ENCODE assay signal across 14 cellular contexts in genomic region chr19:35328851-35329285, GRCh38. TPM values are rescaled to one million over a fixed set of nuclear protein-coding genes. Genes with fewer than 3 reads are reported as not detected.
DNase-seq lines count a peak whose midpoint lies in the region; TF ChIP-seq lines count a peak whose summit lies in the region.
"Had no signal": no experiment of that assay in that cellular context is flagged by ENCODE, and none has a peak within 500 bp of the region (broad histone marks: within the 10 kb centered on the region; RNA-seq: fewer than 3 reads in every experiment).

Gene CD22 (plus strand): TSS chr19:35329187. CDS start chr19:35332041, 2,854 bp downstream.

- DNase-seq in activated CD4-positive, alpha-beta T cell treated with anti-CD3 and anti-CD28 coated beads, Interleukin-2, amount 10 ng/mL, durations not matched to agents 24 days and 14 days: no peak
- DNase-seq in activated CD4-positive, alpha-beta T cell treated with anti-CD3 and anti-CD28 coated beads for 48 hours: no peak
- DNase-seq in activated naive CD8-positive, alpha-beta T cell treated with anti-CD3 and anti-CD28 coated beads for 36 hours: no peak
- DNase-seq in testis: no peak
- no peak for DNase-seq in esophagus muscularis mucosa (ENCODE audit: extremely low spot score)
- DNase-seq in activated CD4-positive, CD25-positive, alpha-beta regulatory T cell treated with anti-CD3 and anti-CD28 coated beads, Interleukin-2, amount 50 U/mL, for 72 hours: no peak
- no peak for DNase-seq in NCI-H345 (lab: John Stamatoyannopoulos, UW)
- DNase-seq: activated CD4-positive, alpha-beta T cell treated with anti-CD3 and anti-CD28 coated beads for 4 hours; aorta; tibial artery had no signal

- H2AFZ ChIP-seq in Loucy (ENCODE audit: low read length): peak within 1 kb of the TSS; percentile 46

- H3F3A ChIP-seq in Loucy (ENCODE audit: low read depth): peaks cover 6% of the 10 kb centered on the region; the same call in 1 of the 2 replicates

- H3K27ac Mint-ChIP-seq in activated CD4-positive, alpha-beta T cell treated with anti-CD3 and anti-CD28 coated beads, Interleukin-2, amount 10 ng/mL, durations not matched to agents 24 days and 14 days: peak within 1 kb of the TSS; percentile 31
- H3K27ac Mint-ChIP-seq in activated naive CD8-positive, alpha-beta T cell treated with anti-CD3 and anti-CD28 coated beads for 36 hours: peak within 1 kb of the TSS; percentile 36

- H3K4me1 ChIP-seq in Loucy (ENCODE audit: insufficient read depth, low read length, poor library complexity, severe bottlenecking) (peaks cover 19% of the 10 kb centered on the region), testis (no peaks in the 10 kb centered on the region), esophagus muscularis mucosa (no peaks in the 10 kb centered on the region)
- H3K4me1 ChIP-seq: tibial artery had no signal

- H3K27ac ChIP-seq in testis (no peak within 1 kb of the TSS), esophagus muscularis mucosa (replicated peaks in 1 of 4) (no peak within 1 kb of the TSS)
- H3K27ac ChIP-seq: epithelial cell of prostate, tibial artery had no signal

- H3K4me3 Mint-ChIP-seq in activated CD4-positive, alpha-beta T cell treated with anti-CD3 and anti-CD28 coated beads, Interleukin-2, amount 10 ng/mL, durations not matched to agents 24 days and 14 days: peak within 1 kb of the TSS; percentile 29
- peak within 1 kb of the TSS; percentile 30 for H3K4me3 Mint-ChIP-seq in activated naive CD8-positive, alpha-beta T cell treated with anti-CD3 and anti-CD28 coated beads for 36 hours

- H3K4me3 ChIP-seq in Loucy (ENCODE audit: low read length, poor library complexity, severe bottlenecking): no peak within 1 kb of the TSS
- no peak within 1 kb of the TSS for H3K4me3 ChIP-seq in testis
- no peak within 1 kb of the TSS for H3K4me3 ChIP-seq in esophagus muscularis mucosa
- H3K4me3 ChIP-seq: tibial artery had no signal

- no peaks in the 10 kb centered on the region for H4K20me1 ChIP-seq in Loucy (ENCODE audit: insufficient read depth, low read length, poor library complexity, severe bottlenecking)

- H3K9me3 ChIP-seq in Loucy (ENCODE audit: insufficient read depth, low read depth, low read length): no peaks in the 10 kb centered on the region
- no peaks in the 10 kb centered on the region for H3K9me3 ChIP-seq in testis
- H3K9me3 ChIP-seq in esophagus muscularis mucosa: no peaks in the 10 kb centered on the region
- H3K9me3 ChIP-seq: tibial artery had no signal

- H3K9me2 ChIP-seq in Loucy (replicated peaks; ENCODE audit: low read depth, low read length): no peaks in the 10 kb centered on the region

- no peak within 1 kb of the TSS for H3K9ac ChIP-seq in Loucy (ENCODE audit: low read depth, low read length, poor library complexity, severe bottlenecking)

- H3K9me3 Mint-ChIP-seq in activated CD4-positive, alpha-beta T cell treated with anti-CD3 and anti-CD28 coated beads, Interleukin-2, amount 10 ng/mL, durations not matched to agents 24 days and 14 days: no peaks in the 10 kb centered on the region
- no peaks in the 10 kb centered on the region for H3K9me3 Mint-ChIP-seq in activated naive CD8-positive, alpha-beta T cell treated with anti-CD3 and anti-CD28 coated beads for 36 hours

- H3K79me2 ChIP-seq in Loucy (ENCODE audit: insufficient read depth, low read length): no peaks in the 10 kb centered on the region

- H3K36me3 Mint-ChIP-seq in activated CD4-positive, alpha-beta T cell treated with anti-CD3 and anti-CD28 coated beads, Interleukin-2, amount 10 ng/mL, durations not matched to agents 24 days and 14 days (ENCODE audit: low read depth): no peaks in the 10 kb centered on the region
- no peaks in the 10 kb centered on the region for H3K36me3 Mint-ChIP-seq in activated naive CD8-positive, alpha-beta T cell treated with anti-CD3 and anti-CD28 coated beads for 36 hours

- WGBS in testis, 2 donors: 84 to 90% methylated on average over 12 of the region's 12 CpGs
- WGBS in esophagus muscularis mucosa: 83% methylated on average over 12 of the region's 12 CpGs

- no peak for TF ChIP-seq CTCF in Loucy (conservative IDR thresholded peaks at IDR 0.05; ENCODE audit: low read length)
- TF ChIP-seq CTCF in testis (IDR thresholded peaks at IDR 0.05): no peak
- TF ChIP-seq CTCF in esophagus muscularis mucosa (IDR thresholded peaks at IDR 0.05): no peak

- intact Hi-C loops in activated CD4-positive, alpha-beta T cell treated with anti-CD3 and anti-CD28 coated beads, Interleukin-2, amount 10 ng/mL, durations not matched to agents 24 days and 14 days (cut with micrococcal nuclease): no loop called here
- intact Hi-C loops in testis (cut with DNase I; ENCODE audit: low total_unique reads) (no loop called here), esophagus muscularis mucosa (cut with DNase I) (no loop called here)

- no peaks in the 10 kb centered on the region for H3K27me3 ChIP-seq in Loucy (ENCODE audit: insufficient read depth, low read length, poor library complexity, severe bottlenecking)
- H3K27me3 ChIP-seq in testis: no peaks in the 10 kb centered on the region
- H3K27me3 ChIP-seq in esophagus muscularis mucosa: peaks cover 0 to 60% (median 0%) of the 10 kb centered on the region in 4 donors

- TF ChIP-seq EP300 in esophagus muscularis mucosa (IDR thresholded peaks at IDR 0.05): no peak

- no peak for TF ChIP-seq POLR2A in testis (IDR thresholded peaks at IDR 0.05)
- no peak for TF ChIP-seq POLR2A in esophagus muscularis mucosa (IDR thresholded peaks at IDR 0.05; ENCODE audit: low read depth)

- H3K27me3 Mint-ChIP-seq in activated CD4-positive, alpha-beta T cell treated with anti-CD3 and anti-CD28 coated beads, Interleukin-2, amount 10 ng/mL, durations not matched to agents 24 days and 14 days: peaks cover 10% of the 10 kb centered on the region
- H3K27me3 Mint-ChIP-seq in activated naive CD8-positive, alpha-beta T cell treated with anti-CD3 and anti-CD28 coated beads for 36 hours: peaks cover 9% of the 10 kb centered on the region

- peak within 1 kb of the TSS; percentile 4 for H3K4me2 ChIP-seq in Loucy (ENCODE audit: low read depth, low read length, poor library complexity, severe bottlenecking)

- H3K4me1 Mint-ChIP-seq in activated CD4-positive, alpha-beta T cell treated with anti-CD3 and anti-CD28 coated beads, Interleukin-2, amount 10 ng/mL, durations not matched to agents 24 days and 14 days: peaks cover 23% of the 10 kb centered on the region
- peaks cover 17% of the 10 kb centered on the region for H3K4me1 Mint-ChIP-seq in activated naive CD8-positive, alpha-beta T cell treated with anti-CD3 and anti-CD28 coated beads for 36 hours

- H3K36me3 ChIP-seq in Loucy (ENCODE audit: insufficient read depth, low read length) (no peaks in the 10 kb centered on the region), testis (ENCODE audit: low read depth, missing control alignments) (no peaks in the 10 kb centered on the region), esophagus muscularis mucosa (no peaks in the 10 kb centered on the region)
- H3K36me3 ChIP-seq: tibial artery had no signal

RNA-seq across cellular contexts. Expression of gene CD22, which starts in this region (rescaled TPM):
- 3.4 and 4.1 TPM in 2 replicates for total RNA-seq in activated CD4-positive, alpha-beta T cell treated with anti-CD3 and anti-CD28 coated beads, Interleukin-2, amount 10 ng/mL, durations not matched to agents 24 days and 14 days
- total RNA-seq in activated naive CD8-positive, alpha-beta T cell treated with anti-CD3 and anti-CD28 coated beads for 36 hours: 1 to 10 TPM; 3.0 to 3.2 TPM
- total RNA-seq in testis (10 to 100 TPM; 15.0 TPM), esophagus muscularis mucosa (10 to 100 TPM in 1 of 4 donors, 1 to 10 TPM in 3; 2.3 to 12.5 (median 3.7) TPM)
- 10.1 TPM for polyA plus RNA-seq in testis (ENCODE audit: insufficient read depth, low read depth, low replicate concordance)
- total RNA-seq: G401, osteocyte had no signal
